ENCODE assay signal across 1 cellular context in genomic region chr3:32262201-32262600, GRCh38.
TF ChIP-seq lines count a peak whose summit lies in the region.

No MANE protein-coding gene starts in this region.

TF ChIP-seq in HepG2, 621 proteins besides CTCF, POLR2A, EP300 and RAD21 (continued from another document):
- TF ChIP-seq ZNF503 (CRISPR knock-in tag; IDR thresholded peaks at IDR 0.05) (no peak), ZNF256 (CRISPR knock-in tag; conservative IDR thresholded peaks at IDR 0.05) (no peak), REL (CRISPR knock-in tag; conservative IDR thresholded peaks at IDR 0.05) (no peak), ZNF282 (IDR thresholded peaks at IDR 0.05; ENCODE audit: partially characterized antibody) (no peak)
